22 cellular contexts compared by ENCODE assay signal in the genomic region with DNA sequence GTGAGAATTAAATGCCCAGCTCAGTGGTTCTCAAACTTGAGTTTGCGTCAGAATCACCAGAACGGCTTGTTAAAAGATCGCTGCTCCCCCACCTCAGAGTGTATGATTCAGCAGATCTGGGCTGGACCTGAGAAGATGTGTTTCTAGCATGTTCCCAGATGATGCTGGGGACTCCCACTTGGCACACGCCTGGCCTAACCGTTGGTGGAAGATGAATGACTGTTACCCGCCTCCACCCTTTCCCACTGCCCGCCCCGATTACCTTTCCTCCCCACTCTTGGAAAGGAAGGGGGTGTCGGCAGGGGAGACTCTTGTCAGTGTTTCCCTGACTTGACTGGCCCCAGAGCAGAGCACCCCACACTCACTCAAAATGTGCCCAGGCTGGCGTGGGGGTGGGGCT. TPM values are rescaled to one million over a fixed set of nuclear protein-coding genes. Genes with fewer than 3 reads are reported as not detected.
"Had no signal": no experiment of that assay in that cellular context is flagged by ENCODE, and none has a peak within 500 bp of the region (broad histone marks: within the 10 kb centered on the region; RNA-seq: fewer than 3 reads in every experiment).

No MANE protein-coding gene starts in this region.

- DNase-seq: activated CD4-positive, alpha-beta T cell treated with anti-CD3 and anti-CD28 coated beads, Interleukin-2, amount 50 U/mL, for 4 hours; activated CD8-positive, alpha-beta memory T cell treated with anti-CD3 and anti-CD28 coated beads for 24 hours; activated CD8-positive, alpha-beta memory T cell treated with anti-CD3 and anti-CD28 coated beads, Interleukin-2, amount 50 U/mL, for 4 hours; activated naive CD4-positive, alpha-beta T cell; activated naive CD8-positive, alpha-beta T cell treated with anti-CD3 and anti-CD28 coated beads for 36 hours; activated T-cell treated with anti-CD3 and anti-CD28 coated beads, Interleukin-2, amount 50 U/mL, for 4 hours; amniotic stem cell; effector CD8-positive, alpha-beta T cell; kidney glomerular epithelial cell; left ventricle myocardium inferior; midbrain; natural killer cell; right cardiac atrium; stimulated activated CD4-positive, alpha-beta T cell treated with anti-CD3 and anti-CD28 coated beads, Interleukin-12 subunit alpha, Interleukin-12 subunit beta, amount 100 ng/mL, for 4 hours; substantia nigra; T-helper 1 cell; thyroid gland had no signal

- H3K27ac Mint-ChIP-seq: activated naive CD8-positive, alpha-beta T cell treated with anti-CD3 and anti-CD28 coated beads for 36 hours; activated T-helper 2 cell treated with anti-CD3 and anti-CD28 coated beads, Interferon-gamma antibody, Interleukin-2, Interleukin-4, amounts not matched to agents 10 μg/mL and 5 μg/mL and 100 μg/mL, durations not matched to agents 14 hours and 24 hours and 36 hours; natural killer cell; stimulated activated naive CD8-positive, alpha-beta T cell treated with anti-CD3 and anti-CD28 coated beads, Interleukin-15, Interleukin-2, amounts not matched to agents 100 ng/mL and 50 ng/mL, for 24 hours had no signal

- H3K4me1 Mint-ChIP-seq: activated naive CD8-positive, alpha-beta T cell treated with anti-CD3 and anti-CD28 coated beads for 36 hours; natural killer cell had no signal

- H3K4me3 ChIP-seq: cardiac muscle cell, thyroid gland had no signal

- H3K36me3 Mint-ChIP-seq: activated naive CD8-positive, alpha-beta T cell treated with anti-CD3 and anti-CD28 coated beads for 36 hours; natural killer cell had no signal

- H3K4me3 Mint-ChIP-seq: activated naive CD8-positive, alpha-beta T cell treated with anti-CD3 and anti-CD28 coated beads for 36 hours; activated T-cell treated with anti-CD3 and anti-CD28 coated beads, Interleukin-2, amount 50 U/mL, for 4 hours; natural killer cell; stimulated activated naive CD8-positive, alpha-beta T cell treated with anti-CD3 and anti-CD28 coated beads, Interleukin-15, Interleukin-2, amounts not matched to agents 100 ng/mL and 50 ng/mL, for 24 hours had no signal

- H3K9me3 Mint-ChIP-seq: activated naive CD8-positive, alpha-beta T cell treated with anti-CD3 and anti-CD28 coated beads for 36 hours; activated T-cell treated with anti-CD3 and anti-CD28 coated beads, Interleukin-2, amount 50 U/mL, for 4 hours; activated T-helper 2 cell treated with anti-CD3 and anti-CD28 coated beads, Interferon-gamma antibody, Interleukin-2, Interleukin-4, amounts not matched to agents 10 μg/mL and 5 μg/mL and 100 μg/mL, durations not matched to agents 14 hours and 24 hours and 36 hours; natural killer cell; stimulated activated naive CD8-positive, alpha-beta T cell treated with anti-CD3 and anti-CD28 coated beads, Interleukin-15, Interleukin-2, amounts not matched to agents 100 ng/mL and 50 ng/mL, for 24 hours had no signal

- ATAC-seq: activated T-cell treated with anti-CD3 and anti-CD28 coated beads, Interleukin-2, amount 50 U/mL, for 4 hours; natural killer cell had no signal

RNA-seq across cellular contexts. Expression of a gene that starts 29.2 kb away (rescaled TPM):
- total RNA-seq: activated naive CD8-positive, alpha-beta T cell treated with anti-CD3 and anti-CD28 coated beads for 36 hours; activated T-helper 2 cell treated with anti-CD3 and anti-CD28 coated beads, Interferon-gamma antibody, Interleukin-2, Interleukin-4, amounts not matched to agents 10 μg/mL and 5 μg/mL and 100 μg/mL, durations not matched to agents 14 hours and 24 hours and 36 hours; cardiac muscle cell had no signal

RNA-seq across cellular contexts. Expression of a gene that starts 44.9 kb away (rescaled TPM):
- total RNA-seq: activated T-helper 2 cell treated with anti-CD3 and anti-CD28 coated beads, Interferon-gamma antibody, Interleukin-2, Interleukin-4, amounts not matched to agents 10 μg/mL and 5 μg/mL and 100 μg/mL, durations not matched to agents 14 hours and 24 hours and 36 hours; lung microvascular endothelial cell; natural killer cell; pulmonary artery endothelial cell had no signal
